ENCODE assay signal across 8 cellular contexts in the genomic region with DNA sequence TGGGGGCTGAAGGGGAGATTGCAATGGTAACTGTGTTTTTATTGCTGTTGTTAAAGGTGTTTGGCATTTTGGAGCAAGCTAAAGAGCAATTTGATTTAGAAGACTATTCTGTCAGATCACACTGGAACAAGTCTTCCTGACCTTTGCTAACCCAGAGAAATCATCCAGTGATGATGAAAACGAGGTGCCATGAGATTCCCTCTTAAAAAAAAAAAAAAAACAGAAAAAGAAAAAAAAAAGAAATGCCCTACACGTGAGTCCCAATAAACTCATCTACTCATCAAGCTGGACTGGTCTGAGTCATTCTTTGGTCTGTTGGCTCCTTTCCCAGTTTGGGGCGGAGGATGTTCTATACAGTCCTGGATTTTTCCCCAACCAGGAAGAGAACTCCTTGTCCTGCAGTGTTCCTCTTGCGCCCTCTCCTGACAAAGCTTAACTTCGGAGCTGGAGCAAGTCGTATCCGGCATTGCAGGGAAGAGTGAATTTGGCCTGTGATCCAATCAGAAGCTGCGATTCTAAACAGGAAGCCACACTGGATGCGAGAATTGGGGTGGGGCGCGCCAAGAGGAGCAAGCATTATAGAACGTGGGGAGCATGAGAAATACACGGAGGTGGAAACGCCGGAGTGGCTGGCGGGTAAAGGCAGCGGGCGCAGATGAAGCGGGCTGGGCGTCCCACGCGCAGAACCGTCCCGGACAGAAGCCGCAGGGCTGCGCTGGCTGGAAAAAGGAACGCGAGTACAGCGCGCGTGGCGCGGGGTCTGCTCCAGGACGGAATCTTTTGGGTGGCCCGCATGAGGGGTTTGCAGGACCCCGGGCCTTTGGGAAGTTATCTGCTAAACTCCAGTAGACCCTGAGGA. TPM values are rescaled to one million over a fixed set of nuclear protein-coding genes. Genes with fewer than 3 reads are reported as not detected.
DNase-seq lines count a peak whose midpoint lies in the region; ATAC-seq and TF ChIP-seq lines count a peak whose summit lies in the region.

No MANE protein-coding gene starts in this region.

- H3K4me1 Mint-ChIP-seq in activated CD4-positive, alpha-beta memory T cell treated with anti-CD3 and anti-CD28 coated beads for 36 hours (ENCODE audit: low read depth) = peaks cover 33% of the 10 kb centered on the region
- H3K4me1 Mint-ChIP-seq in stimulated activated naive CD8-positive, alpha-beta T cell treated with anti-CD3 and anti-CD28 coated beads, Interleukin-15, amount 100 ng/mL, for 72 hours = peaks cover 26% of the 10 kb centered on the region

- no peaks in the 10 kb centered on the region for H3K36me3 Mint-ChIP-seq in activated CD4-positive, alpha-beta memory T cell treated with anti-CD3 and anti-CD28 coated beads for 36 hours

- H3K4me3 ChIP-seq in esophagus muscularis mucosa = peak overlapping the region; percentile 64 to 72 (median 68)

- peaks cover 0 to 24% (median 15%) of the 10 kb centered on the region in 4 donors for H3K4me1 ChIP-seq in esophagus muscularis mucosa

- no peak for TF ChIP-seq POLR2A in esophagus muscularis mucosa (IDR thresholded peaks at IDR 0.05; ENCODE audit: low read depth)

- H3K27me3 Mint-ChIP-seq in activated CD4-positive, alpha-beta memory T cell treated with anti-CD3 and anti-CD28 coated beads for 36 hours = peaks cover 4% of the 10 kb centered on the region
- H3K27me3 Mint-ChIP-seq in stimulated activated naive CD8-positive, alpha-beta T cell treated with anti-CD3 and anti-CD28 coated beads, Interleukin-15, amount 100 ng/mL, for 72 hours = peaks cover 56% of the 10 kb centered on the region

- under 1% methylated on average over 20 of the region's 36 CpGs for WGBS in esophagus muscularis mucosa

- peak overlapping the region; percentile 90 for H3K4me3 Mint-ChIP-seq in activated CD4-positive, alpha-beta memory T cell treated with anti-CD3 and anti-CD28 coated beads for 36 hours
- H3K4me3 Mint-ChIP-seq in stimulated activated naive CD8-positive, alpha-beta T cell treated with anti-CD3 and anti-CD28 coated beads, Interleukin-15, amount 100 ng/mL, for 72 hours = peak overlapping the region; percentile 94 to 97

- POLR2A ChIA-PET in activated CD4-positive, alpha-beta memory T cell treated with anti-CD3 and anti-CD28 coated beads for 36 hours (lab: Charles Lee) = no interaction called here

- intact Hi-C loops in activated CD4-positive, alpha-beta memory T cell treated with anti-CD3 and anti-CD28 coated beads for 36 hours (cut with micrococcal nuclease) = loop anchor here (1.0 to 10.0 kb wide), 5 partner anchors 112 to 1024 kb away; partner anchors contain the start of genes DCUN1D3 and LYRM1
- intact Hi-C loops in esophagus muscularis mucosa (cut with DNase I) = loop anchor here (1.0 to 5.0 kb wide), 3 partner anchors 22 to 252 kb away; partner anchors contain the start of gene CRYM

- H3K27me3 ChIP-seq in esophagus muscularis mucosa = no peaks in the 10 kb centered on the region

- TF ChIP-seq EP300 in esophagus muscularis mucosa (IDR thresholded peaks at IDR 0.05) = no peak

- no peaks in the 10 kb centered on the region for H3K9me3 ChIP-seq in esophagus muscularis mucosa

- no peak overlapping the region for H3K27ac Mint-ChIP-seq in activated CD4-positive, alpha-beta memory T cell treated with anti-CD3 and anti-CD28 coated beads for 36 hours
- peak overlapping the region; percentile 41 to 77 for H3K27ac Mint-ChIP-seq in stimulated activated naive CD8-positive, alpha-beta T cell treated with anti-CD3 and anti-CD28 coated beads, Interleukin-15, amount 100 ng/mL, for 72 hours

- no peaks in the 10 kb centered on the region for H3K9me3 Mint-ChIP-seq in activated CD4-positive, alpha-beta memory T cell treated with anti-CD3 and anti-CD28 coated beads for 36 hours
- H3K9me3 Mint-ChIP-seq in stimulated activated naive CD8-positive, alpha-beta T cell treated with anti-CD3 and anti-CD28 coated beads, Interleukin-15, amount 100 ng/mL, for 72 hours = no peaks in the 10 kb centered on the region

- no peaks in the 10 kb centered on the region for H3K36me3 ChIP-seq in esophagus muscularis mucosa

- peak; percentile 84 to 92 (median 86) for TF ChIP-seq CTCF in esophagus muscularis mucosa (IDR thresholded peaks at IDR 0.05)

- ATAC-seq in GM19395 (IDR thresholded peaks at IDR 0.05; ENCODE audit: unreplicated experiment) (peak; percentile 56), HG03565 (IDR thresholded peaks at IDR 0.05; ENCODE audit: unreplicated experiment) (peak; percentile 54)
- ATAC-seq in stimulated activated naive CD8-positive, alpha-beta T cell treated with anti-CD3 and anti-CD28 coated beads, Interleukin-15, amount 100 ng/mL, for 72 hours = peak; percentile 80

- H3K27ac ChIP-seq in esophagus muscularis mucosa (replicated peaks in 1 of 4) = peak overlapping the region; percentile 74 to 87 (median 82)

- CTCF ChIA-PET in activated CD4-positive, alpha-beta memory T cell treated with anti-CD3 and anti-CD28 coated beads for 36 hours (lab: Charles Lee) = interaction anchor here (0.6 to 3.7 kb wide), 14 partner anchors 9 to 494 kb away, joined by 3 to 28 read pairs (median 3); partner anchors contain the start of genes ERI2, LDAF1 and REXO5

- DNase-seq in COR-L47 (lab: John Stamatoyannopoulos, UW) = peak; percentile 90
- peak; percentile 97 to 98 for DNase-seq in NCI-H526 (lab: John Stamatoyannopoulos, UW)
- peak; percentile 77 for DNase-seq in activated CD4-positive, alpha-beta memory T cell treated with anti-CD3 and anti-CD28 coated beads for 36 hours
- DNase-seq in esophagus muscularis mucosa (ENCODE audit: extremely low spot score) = peak; percentile 98
- DNase-seq in mucosa of gallbladder (ENCODE audit: low spot score) = peak; percentile 98
- DNase-seq in stimulated activated naive CD8-positive, alpha-beta T cell treated with anti-CD3 and anti-CD28 coated beads, Interleukin-15, amount 100 ng/mL, for 72 hours = peak; percentile 39 to 53

RNA-seq across cellular contexts. Expression of gene CRYM, which starts 22.4 kb away (rescaled TPM):
- total RNA-seq in activated CD4-positive, alpha-beta memory T cell treated with anti-CD3 and anti-CD28 coated beads for 36 hours = not detected
- 1 to 10 TPM in 2 of 4 donors, not detected in 2; 1.0 to 1.2 TPM for total RNA-seq in esophagus muscularis mucosa
- total RNA-seq in mucosa of gallbladder = 15.6 TPM

Comparison
In these comparisons a context has a peak if more than half of its experiments do, and no peak if none do; other contexts are left out.
1. Peak in every context shown above with its lines: DNase-seq, ATAC-seq, H3K4me3 ChIP-seq and H3K27ac ChIP-seq.
2. DNase-seq: peak in every context shown above with its lines; median percentile 98 in esophagus muscularis mucosa; 98 in mucosa of gallbladder; 98 in NCI-H526; 90 in COR-L47; 77 in activated CD4-positive, alpha-beta memory T cell treated with anti-CD3 and anti-CD28 coated beads for 36 hours; 46 in stimulated activated naive CD8-positive, alpha-beta T cell treated with anti-CD3 and anti-CD28 coated beads, Interleukin-15, amount 100 ng/mL, for 72 hours.